ENCODE assay signal across 24 cellular contexts in genomic region chr1:238113222-238113621, GRCh38.
"Had no signal": no experiment of that assay in that cellular context is flagged by ENCODE, and none has a peak within 500 bp of the region (broad histone marks: within the 10 kb centered on the region; RNA-seq: fewer than 3 reads in every experiment).

No MANE protein-coding gene starts in this region.

- H3K27ac ChIP-seq: colonic mucosa, coronary artery, dorsolateral prefrontal cortex, epithelial cell of prostate, esophagus muscularis mucosa, esophagus squamous epithelium, foreskin keratinocyte, gastrocnemius medialis, gastroesophageal sphincter, heart left ventricle, heart right ventricle had no signal

- DNase-seq: colonic mucosa; cortex of kidney; dermis blood vessel endothelial cell; dorsolateral prefrontal cortex; effector CD4-positive, alpha-beta T cell; effector CD8-positive, alpha-beta T cell; effector memory CD4-positive, alpha-beta T cell; effector memory CD8-positive, alpha-beta T cell; endodermal cell; erythroblast; esophagus squamous epithelium; foreskin fibroblast; foreskin keratinocyte; foreskin melanocyte; gastrocnemius medialis; glutamatergic neuron; head of caudate nucleus; heart left ventricle; heart right ventricle had no signal

- H3K4me3 ChIP-seq: colonic mucosa, coronary artery, dorsolateral prefrontal cortex, esophagus muscularis mucosa, esophagus squamous epithelium, gastrocnemius medialis, gastroesophageal sphincter, heart left ventricle, heart right ventricle had no signal

- ATAC-seq: effector memory CD8-positive, alpha-beta T cell; esophagus mucosa; foreskin keratinocyte; gastrocnemius medialis; gastroesophageal sphincter; heart left ventricle; heart right ventricle had no signal

- H3K9me3 ChIP-seq: colonic mucosa, esophagus muscularis mucosa, esophagus squamous epithelium, gastrocnemius medialis, gastroesophageal sphincter, heart left ventricle, heart right ventricle had no signal

- H3K27me3 ChIP-seq: colonic mucosa, dorsolateral prefrontal cortex, esophagus muscularis mucosa, esophagus squamous epithelium, foreskin keratinocyte, gastrocnemius medialis, gastroesophageal sphincter, heart left ventricle, heart right ventricle had no signal

- H3K36me3 ChIP-seq: colonic mucosa, esophagus muscularis mucosa, esophagus squamous epithelium, gastrocnemius medialis, gastroesophageal sphincter, heart left ventricle, heart right ventricle had no signal
